ENCODE assay signal across 33 cellular contexts in the genomic region with DNA sequence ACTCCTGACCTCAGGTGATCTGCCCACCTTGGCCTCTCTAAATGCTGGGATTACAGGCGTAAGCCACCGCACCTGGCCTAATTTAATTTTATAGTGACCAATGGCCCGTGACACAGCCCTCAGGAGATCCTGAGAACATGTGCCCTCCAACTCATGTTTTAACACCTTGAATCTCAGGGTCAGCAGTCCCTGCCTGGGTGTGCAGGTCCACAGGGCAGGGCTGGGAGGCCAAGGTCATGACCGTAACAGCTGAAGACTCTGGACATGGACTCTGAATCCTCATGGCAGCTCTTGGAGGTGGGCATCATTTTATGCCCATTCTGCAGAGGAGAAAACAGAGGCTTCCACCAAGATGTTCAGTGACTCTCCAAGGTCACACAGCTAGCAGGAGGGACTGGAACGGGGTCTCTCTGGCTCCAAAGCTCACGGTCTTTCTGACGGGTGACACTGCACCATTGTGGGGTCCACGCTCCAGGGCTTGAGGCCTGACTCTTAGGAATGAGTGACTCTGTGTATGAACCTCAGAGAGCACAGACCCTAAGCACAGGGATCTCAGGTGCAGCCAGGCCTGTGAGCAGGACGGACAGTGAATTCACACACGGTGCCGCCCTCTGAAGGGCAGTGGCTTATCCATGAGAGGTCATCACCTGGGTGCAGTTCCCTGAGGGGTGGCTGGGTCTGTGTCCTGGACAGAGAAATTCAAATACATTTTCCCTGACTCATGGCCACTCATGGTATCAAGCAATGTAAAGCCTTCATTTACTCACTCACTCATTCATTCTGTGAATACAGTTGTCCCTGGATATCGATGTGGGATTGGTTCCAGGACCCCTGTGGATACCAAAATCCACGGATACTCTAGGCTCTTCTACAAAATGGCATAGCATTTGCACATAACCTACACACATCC. TPM values are rescaled to one million over a fixed set of nuclear protein-coding genes. Genes with fewer than 3 reads are reported as not detected.
"Had no signal": no experiment of that assay in that cellular context is flagged by ENCODE, and none has a peak within 500 bp of the region (broad histone marks: within the 10 kb centered on the region; RNA-seq: fewer than 3 reads in every experiment).

No MANE protein-coding gene starts in this region.

- H3K4me3 ChIP-seq: ascending aorta, breast epithelium, cardiac muscle cell, colonic mucosa, esophagus squamous epithelium had no signal

- H3K27me3 ChIP-seq: ascending aorta, cardiac muscle cell, colonic mucosa had no signal

- H3K4me1 ChIP-seq: ascending aorta, breast epithelium, colonic mucosa, esophagus squamous epithelium had no signal

- DNase-seq: activated CD4-positive, alpha-beta memory T cell treated with anti-CD3 and anti-CD28 coated beads for 36 hours; activated CD4-positive, alpha-beta T cell treated with anti-CD3 and anti-CD28 coated beads for 36 hours; activated CD4-positive, alpha-beta T cell treated with anti-CD3 and anti-CD28 coated beads, Interleukin-2, amount 10 ng/mL, durations not matched to agents 24 days and 14 days; activated CD4-positive, CD25-positive, alpha-beta regulatory T cell; activated CD4-positive, CD25-positive, alpha-beta regulatory T cell treated with anti-CD3 and anti-CD28 coated beads, Interleukin-2, amount 50 U/mL, for 72 hours; activated CD8-positive, alpha-beta memory T cell treated with anti-CD3 and anti-CD28 coated beads, Interleukin-2, amount 10 ng/mL, durations not matched to agents 7 days and 5 days; activated CD8-positive, alpha-beta memory T cell treated with anti-CD3 and anti-CD28 coated beads, Interleukin-2, amount 50 U/mL, for 4 hours; activated CD8-positive, alpha-beta T cell treated with anti-CD3 and anti-CD28 coated beads, Interleukin-2, amount 10 ng/mL, durations not matched to agents 7 days and 5 days; activated gamma-delta T cell; activated naive CD4-positive, alpha-beta T cell; activated naive CD4-positive, alpha-beta T cell treated with anti-CD3 and anti-CD28 coated beads, Interleukin-2, amount 10 ng/mL, durations not matched to agents 7 days and 5 days; activated naive CD8-positive, alpha-beta T cell treated with anti-CD3 and anti-CD28 coated beads, Interleukin-2, amount 10 ng/mL, durations not matched to agents 7 days and 5 days; activated T-cell treated with anti-CD3 and anti-CD28 coated beads, Interleukin-2, amount 50 U/mL, for 1 hour; activated T-cell treated with anti-CD3 and anti-CD28 coated beads, Interleukin-2, amount 50 U/mL, for 48 hours; central memory CD4-positive, alpha-beta T cell; cerebellar nuclear complex; colonic mucosa; effector CD8-positive, alpha-beta T cell; esophagus squamous epithelium; foreskin melanocyte; head of caudate nucleus; T-helper 2 cell had no signal

- H3K9me3 Mint-ChIP-seq: activated CD4-positive, alpha-beta memory T cell treated with anti-CD3 and anti-CD28 coated beads for 36 hours; activated CD4-positive, alpha-beta T cell treated with anti-CD3 and anti-CD28 coated beads, Interleukin-2, amount 10 ng/mL, durations not matched to agents 24 days and 14 days; activated naive CD4-positive, alpha-beta T cell treated with anti-CD3 and anti-CD28 coated beads, Interleukin-2, amount 10 ng/mL, durations not matched to agents 7 days and 5 days; activated naive CD4-positive, alpha-beta T cell treated with anti-CD3 and anti-CD28 coated beads, Interleukin-2, amount 50 U/mL, for 72 hours; activated naive CD8-positive, alpha-beta T cell treated with anti-CD3 and anti-CD28 coated beads, Interleukin-2, amount 10 ng/mL, durations not matched to agents 7 days and 5 days; activated T-helper 1 cell treated with anti-CD3 and anti-CD28 coated beads, Interleukin-12 subunit alpha, Interleukin-12 subunit beta, Interleukin-2, Interleukin-4 antibody, amounts not matched to agents 30 ng/mL and 10 ng/mL and 1 ng/mL, durations not matched to agents 14 hours and 24 hours and 36 hours had no signal

- H3K27ac Mint-ChIP-seq: activated CD4-positive, alpha-beta memory T cell treated with anti-CD3 and anti-CD28 coated beads for 36 hours; activated CD4-positive, alpha-beta T cell treated with anti-CD3 and anti-CD28 coated beads for 36 hours; activated CD4-positive, alpha-beta T cell treated with anti-CD3 and anti-CD28 coated beads, Interleukin-2, amount 10 ng/mL, durations not matched to agents 24 days and 14 days; activated CD8-positive, alpha-beta memory T cell treated with anti-CD3 and anti-CD28 coated beads, Interleukin-2, amount 10 ng/mL, durations not matched to agents 7 days and 5 days; activated CD8-positive, alpha-beta T cell treated with anti-CD3 and anti-CD28 coated beads, Interleukin-2, amount 10 ng/mL, durations not matched to agents 7 days and 5 days; activated naive CD4-positive, alpha-beta T cell treated with anti-CD3 and anti-CD28 coated beads, Interleukin-2, amount 10 ng/mL, durations not matched to agents 7 days and 5 days; activated naive CD4-positive, alpha-beta T cell treated with anti-CD3 and anti-CD28 coated beads, Interleukin-2, amount 50 U/mL, for 72 hours; activated naive CD8-positive, alpha-beta T cell treated with anti-CD3 and anti-CD28 coated beads, Interleukin-2, amount 10 ng/mL, durations not matched to agents 7 days and 5 days; activated T-helper 1 cell treated with anti-CD3 and anti-CD28 coated beads, Interleukin-12 subunit alpha, Interleukin-12 subunit beta, Interleukin-2, Interleukin-4 antibody, amounts not matched to agents 30 ng/mL and 10 ng/mL and 1 ng/mL, durations not matched to agents 14 hours and 24 hours and 36 hours; brain had no signal

- H3K36me3 ChIP-seq: ascending aorta, breast epithelium, cardiac muscle cell, colonic mucosa, esophagus squamous epithelium had no signal

- H3K27me3 Mint-ChIP-seq: activated CD4-positive, alpha-beta T cell treated with anti-CD3 and anti-CD28 coated beads, Interleukin-2, amount 10 ng/mL, durations not matched to agents 24 days and 14 days; activated CD8-positive, alpha-beta memory T cell treated with anti-CD3 and anti-CD28 coated beads, Interleukin-2, amount 10 ng/mL, durations not matched to agents 7 days and 5 days had no signal

- H3K4me3 Mint-ChIP-seq: activated CD4-positive, alpha-beta memory T cell treated with anti-CD3 and anti-CD28 coated beads for 36 hours; activated CD4-positive, alpha-beta T cell treated with anti-CD3 and anti-CD28 coated beads for 36 hours; activated CD4-positive, alpha-beta T cell treated with anti-CD3 and anti-CD28 coated beads, Interleukin-2, amount 10 ng/mL, durations not matched to agents 24 days and 14 days; activated CD8-positive, alpha-beta memory T cell treated with anti-CD3 and anti-CD28 coated beads, Interleukin-2, amount 10 ng/mL, durations not matched to agents 7 days and 5 days; activated CD8-positive, alpha-beta T cell treated with anti-CD3 and anti-CD28 coated beads, Interleukin-2, amount 10 ng/mL, durations not matched to agents 7 days and 5 days; activated naive CD4-positive, alpha-beta T cell treated with anti-CD3 and anti-CD28 coated beads, Interleukin-2, amount 10 ng/mL, durations not matched to agents 7 days and 5 days; activated naive CD8-positive, alpha-beta T cell treated with anti-CD3 and anti-CD28 coated beads, Interleukin-2, amount 10 ng/mL, durations not matched to agents 7 days and 5 days; activated T-helper 1 cell treated with anti-CD3 and anti-CD28 coated beads, Interleukin-12 subunit alpha, Interleukin-12 subunit beta, Interleukin-2, Interleukin-4 antibody, amounts not matched to agents 30 ng/mL and 10 ng/mL and 1 ng/mL, durations not matched to agents 14 hours and 24 hours and 36 hours; brain had no signal

- ATAC-seq: activated CD4-positive, alpha-beta T cell treated with anti-CD3 and anti-CD28 coated beads for 36 hours; activated CD8-positive, alpha-beta memory T cell treated with anti-CD3 and anti-CD28 coated beads, Interleukin-2, amount 10 ng/mL, durations not matched to agents 7 days and 5 days; activated CD8-positive, alpha-beta T cell treated with anti-CD3 and anti-CD28 coated beads, Interleukin-2, amount 10 ng/mL, durations not matched to agents 7 days and 5 days; activated naive CD4-positive, alpha-beta T cell treated with anti-CD3 and anti-CD28 coated beads, Interleukin-2, amount 50 U/mL, for 72 hours had no signal

- H3K36me3 Mint-ChIP-seq: activated CD4-positive, alpha-beta memory T cell treated with anti-CD3 and anti-CD28 coated beads for 36 hours; activated CD8-positive, alpha-beta memory T cell treated with anti-CD3 and anti-CD28 coated beads, Interleukin-2, amount 10 ng/mL, durations not matched to agents 7 days and 5 days; activated naive CD4-positive, alpha-beta T cell treated with anti-CD3 and anti-CD28 coated beads, Interleukin-2, amount 10 ng/mL, durations not matched to agents 7 days and 5 days; activated naive CD4-positive, alpha-beta T cell treated with anti-CD3 and anti-CD28 coated beads, Interleukin-2, amount 50 U/mL, for 72 hours; activated naive CD8-positive, alpha-beta T cell treated with anti-CD3 and anti-CD28 coated beads, Interleukin-2, amount 10 ng/mL, durations not matched to agents 7 days and 5 days; brain had no signal

- FAIRE-seq: endometrium, endothelial cell of umbilical vein had no signal

- H3K9me3 ChIP-seq: ascending aorta, breast epithelium, colonic mucosa, esophagus squamous epithelium had no signal

- H3K4me1 Mint-ChIP-seq: activated CD4-positive, alpha-beta T cell treated with anti-CD3 and anti-CD28 coated beads for 36 hours; activated CD4-positive, alpha-beta T cell treated with anti-CD3 and anti-CD28 coated beads, Interleukin-2, amount 10 ng/mL, durations not matched to agents 24 days and 14 days; activated CD8-positive, alpha-beta memory T cell treated with anti-CD3 and anti-CD28 coated beads, Interleukin-2, amount 10 ng/mL, durations not matched to agents 7 days and 5 days; activated naive CD4-positive, alpha-beta T cell treated with anti-CD3 and anti-CD28 coated beads, Interleukin-2, amount 10 ng/mL, durations not matched to agents 7 days and 5 days; activated naive CD8-positive, alpha-beta T cell treated with anti-CD3 and anti-CD28 coated beads, Interleukin-2, amount 10 ng/mL, durations not matched to agents 7 days and 5 days had no signal

- H3K27ac ChIP-seq: ascending aorta, breast epithelium, cardiac muscle cell, colonic mucosa, epithelial cell of prostate, esophagus squamous epithelium had no signal

RNA-seq across cellular contexts. Expression of gene LAMC3, which starts 32.8 kb away (rescaled TPM):
- total RNA-seq: activated CD8-positive, alpha-beta T cell treated with anti-CD3 and anti-CD28 coated beads, Interleukin-2, amount 10 ng/mL, durations not matched to agents 7 days and 5 days had no signal

RNA-seq across cellular contexts. Expression of gene FIBCD1, which starts 37.1 kb away (rescaled TPM):
- total RNA-seq: activated CD4-positive, alpha-beta memory T cell treated with anti-CD3 and anti-CD28 coated beads for 36 hours; activated CD4-positive, alpha-beta T cell treated with anti-CD3 and anti-CD28 coated beads for 36 hours; activated CD4-positive, alpha-beta T cell treated with anti-CD3 and anti-CD28 coated beads, Interleukin-2, amount 10 ng/mL, durations not matched to agents 24 days and 14 days; activated CD8-positive, alpha-beta memory T cell treated with anti-CD3 and anti-CD28 coated beads for 36 hours; activated CD8-positive, alpha-beta memory T cell treated with anti-CD3 and anti-CD28 coated beads, Interleukin-2, amount 10 ng/mL, durations not matched to agents 7 days and 5 days; activated CD8-positive, alpha-beta T cell treated with anti-CD3 and anti-CD28 coated beads, Interleukin-2, amount 10 ng/mL, durations not matched to agents 7 days and 5 days; activated naive CD4-positive, alpha-beta T cell treated with anti-CD3 and anti-CD28 coated beads, Interleukin-2, amount 50 U/mL, for 72 hours; activated naive CD8-positive, alpha-beta T cell treated with anti-CD3 and anti-CD28 coated beads, Interleukin-2, amount 10 ng/mL, durations not matched to agents 7 days and 5 days; activated T-helper 1 cell treated with anti-CD3 and anti-CD28 coated beads, Interleukin-12 subunit alpha, Interleukin-12 subunit beta, Interleukin-2, Interleukin-4 antibody, amounts not matched to agents 30 ng/mL and 10 ng/mL and 1 ng/mL, durations not matched to agents 14 hours and 24 hours and 36 hours; ascending aorta; endothelial cell of umbilical vein; esophagus squamous epithelium; T-helper 1 cell treated with Interleukin-12 subunit alpha and Interleukin-12 subunit beta and Interleukin-4 antibody, amounts not matched to agents 30 ng/mL and 1 ng/mL, for 36 hours had no signal
